Comparison of ENCODE assay signal across 20 cellular contexts in the genomic region with DNA sequence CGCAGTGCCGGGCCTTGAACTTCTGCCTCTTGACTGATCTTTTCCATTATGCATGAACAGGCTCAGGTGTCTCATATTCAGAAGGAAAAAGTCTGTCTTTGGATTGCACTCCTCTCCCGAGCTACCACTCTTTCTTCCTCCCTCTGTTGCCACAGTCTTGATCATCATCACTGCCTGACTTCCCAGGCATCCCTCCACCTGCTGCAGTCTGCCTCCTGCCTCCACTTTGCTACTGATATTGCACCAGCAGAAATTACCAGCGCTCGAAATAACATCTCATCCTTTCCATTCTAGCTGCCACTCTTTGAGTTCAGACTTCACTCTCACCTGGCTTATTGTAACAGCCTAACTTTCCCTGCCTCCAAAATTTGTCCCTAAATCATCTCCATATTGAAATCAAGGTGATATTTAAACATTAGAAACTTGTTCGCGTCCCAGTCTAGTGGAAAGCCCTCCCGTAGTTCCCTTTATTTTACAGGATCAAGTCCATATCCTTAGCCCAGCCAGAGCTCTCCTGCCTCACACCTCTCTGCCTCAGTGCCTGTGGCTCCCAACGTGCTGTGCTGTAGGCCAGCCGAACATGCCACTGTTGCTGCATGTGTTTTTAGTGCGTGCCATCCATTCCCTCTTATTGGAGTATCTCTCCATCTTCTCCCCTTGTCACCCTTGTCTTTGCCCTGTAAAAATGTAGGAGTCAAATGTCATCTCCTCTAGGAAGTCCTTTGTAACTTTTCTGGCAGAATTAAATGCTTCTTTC. TPM values are rescaled to one million over a fixed set of nuclear protein-coding genes. Genes with fewer than 3 reads are reported as not detected.
DNase-seq lines count a peak whose midpoint lies in the region; ATAC-seq lines count a peak whose summit lies in the region.
"Had no signal": no experiment of that assay in that cellular context is flagged by ENCODE, and none has a peak within 500 bp of the region (broad histone marks: within the 10 kb centered on the region; RNA-seq: fewer than 3 reads in every experiment).

No MANE protein-coding gene starts in this region.

- no peaks in the 10 kb centered on the region for H3K9me3 Mint-ChIP-seq in activated T-cell treated with anti-CD3 and anti-CD28 coated beads, Interleukin-2, amount 50 U/mL, for 24 hours
- H3K9me3 Mint-ChIP-seq in activated T-cell treated with anti-CD3 and anti-CD28 coated beads, Interleukin-2, amount 50 U/mL, for 4 hours: no peaks in the 10 kb centered on the region
- no peaks in the 10 kb centered on the region for H3K9me3 Mint-ChIP-seq in T-cell
- H3K9me3 Mint-ChIP-seq in effector memory CD8-positive, alpha-beta T cell: no peaks in the 10 kb centered on the region
- H3K9me3 Mint-ChIP-seq in stimulated activated effector memory CD8-positive, alpha-beta T cell treated with anti-CD3 and anti-CD28 coated beads, Interleukin-12 subunit alpha, Interleukin-12 subunit beta, amount 100 ng/mL, for 72 hours: no peaks in the 10 kb centered on the region
- H3K9me3 Mint-ChIP-seq: T-helper 1 cell treated with Interleukin-12 subunit alpha and Interleukin-12 subunit beta and Interleukin-4 antibody, amounts not matched to agents 30 μg/mL and 1 μg/mL, for 36 hours had no signal

- H3K27ac Mint-ChIP-seq in activated T-cell treated with anti-CD3 and anti-CD28 coated beads, Interleukin-2, amount 50 U/mL, for 24 hours: peak overlapping the region; percentile 89
- H3K27ac Mint-ChIP-seq in T-cell: peak overlapping the region; percentile 29 to 60
- peak overlapping the region; percentile 72 to 77 for H3K27ac Mint-ChIP-seq in effector memory CD8-positive, alpha-beta T cell
- peak overlapping the region; percentile 73 for H3K27ac Mint-ChIP-seq in stimulated activated effector memory CD8-positive, alpha-beta T cell treated with anti-CD3 and anti-CD28 coated beads, Interleukin-12 subunit alpha, Interleukin-12 subunit beta, amount 100 ng/mL, for 72 hours
- H3K27ac Mint-ChIP-seq: T-helper 1 cell treated with Interleukin-12 subunit alpha and Interleukin-12 subunit beta and Interleukin-4 antibody, amounts not matched to agents 30 μg/mL and 1 μg/mL, for 36 hours had no signal

- CTCF ChIA-PET in T-cell (lab: Charles Lee): no interaction called here

- no peak for DNase-seq in activated T-cell treated with anti-CD3 and anti-CD28 coated beads, Interleukin-2, amount 50 U/mL, for 24 hours
- no peak for DNase-seq in activated T-cell treated with anti-CD3 and anti-CD28 coated beads, Interleukin-2, amount 50 U/mL, for 4 hours
- DNase-seq in T-cell (no peak), LoVo (ENCODE audit: low spot score) (no peak)
- DNase-seq in effector memory CD8-positive, alpha-beta T cell: no peak
- no peak for DNase-seq in stimulated activated effector memory CD8-positive, alpha-beta T cell treated with anti-CD3 and anti-CD28 coated beads, Interleukin-12 subunit alpha, Interleukin-12 subunit beta, amount 100 ng/mL, for 72 hours (ENCODE audit: low spot score in 2 of 2)
- DNase-seq: ACHN; activated CD4-positive, alpha-beta T cell treated with anti-CD3 and anti-CD28 coated beads for 4 hours; cortex of kidney; gastrocnemius medialis; Karpas-422; left lung; NCI-H1417; NCI-H226; NK-92 treated with Interleukin-12 subunit alpha and Interleukin-12 subunit beta, amount 100 ng/mL, for 24 hours; posterior cingulate gyrus; upper lobe of right lung had no signal

- H3K4me1 Mint-ChIP-seq in activated T-cell treated with anti-CD3 and anti-CD28 coated beads, Interleukin-2, amount 50 U/mL, for 24 hours (ENCODE audit: low read depth): peaks cover 5% of the 10 kb centered on the region
- no peaks in the 10 kb centered on the region for H3K4me1 Mint-ChIP-seq in activated T-cell treated with anti-CD3 and anti-CD28 coated beads, Interleukin-2, amount 50 U/mL, for 4 hours (ENCODE audit: low read depth)
- peaks cover 0 to 11% (median 0%) of the 10 kb centered on the region in 3 donors for H3K4me1 Mint-ChIP-seq in T-cell
- peaks cover 0 to 7% of the 10 kb centered on the region in 2 donors for H3K4me1 Mint-ChIP-seq in effector memory CD8-positive, alpha-beta T cell (ENCODE audit: low read depth in 2 of 2)
- peaks cover 26% of the 10 kb centered on the region for H3K4me1 Mint-ChIP-seq in stimulated activated effector memory CD8-positive, alpha-beta T cell treated with anti-CD3 and anti-CD28 coated beads, Interleukin-12 subunit alpha, Interleukin-12 subunit beta, amount 100 ng/mL, for 72 hours

- no peaks in the 10 kb centered on the region for H3K27me3 Mint-ChIP-seq in activated T-cell treated with anti-CD3 and anti-CD28 coated beads, Interleukin-2, amount 50 U/mL, for 24 hours
- H3K27me3 Mint-ChIP-seq in activated T-cell treated with anti-CD3 and anti-CD28 coated beads, Interleukin-2, amount 50 U/mL, for 4 hours (ENCODE audit: low read depth): no peaks in the 10 kb centered on the region
- H3K27me3 Mint-ChIP-seq in T-cell: no peaks in the 10 kb centered on the region
- H3K27me3 Mint-ChIP-seq in effector memory CD8-positive, alpha-beta T cell: no peaks in the 10 kb centered on the region

- peaks cover 90% of the 10 kb centered on the region for H3K36me3 Mint-ChIP-seq in activated T-cell treated with anti-CD3 and anti-CD28 coated beads, Interleukin-2, amount 50 U/mL, for 24 hours (ENCODE audit: low read depth)
- H3K36me3 Mint-ChIP-seq in activated T-cell treated with anti-CD3 and anti-CD28 coated beads, Interleukin-2, amount 50 U/mL, for 4 hours (ENCODE audit: insufficient read depth): peaks cover 54% of the 10 kb centered on the region
- peaks cover 59% of the 10 kb centered on the region for H3K36me3 Mint-ChIP-seq in T-cell
- peaks cover 91% of the 10 kb centered on the region for H3K36me3 Mint-ChIP-seq in effector memory CD8-positive, alpha-beta T cell (ENCODE audit: insufficient read depth)
- H3K36me3 Mint-ChIP-seq in stimulated activated effector memory CD8-positive, alpha-beta T cell treated with anti-CD3 and anti-CD28 coated beads, Interleukin-12 subunit alpha, Interleukin-12 subunit beta, amount 100 ng/mL, for 72 hours: no peaks in the 10 kb centered on the region

- H3K4me3 Mint-ChIP-seq in activated T-cell treated with anti-CD3 and anti-CD28 coated beads, Interleukin-2, amount 50 U/mL, for 24 hours: no peak overlapping the region
- H3K4me3 Mint-ChIP-seq in activated T-cell treated with anti-CD3 and anti-CD28 coated beads, Interleukin-2, amount 50 U/mL, for 4 hours: no peak overlapping the region
- no peak overlapping the region for H3K4me3 Mint-ChIP-seq in T-cell
- H3K4me3 Mint-ChIP-seq in effector memory CD8-positive, alpha-beta T cell: no peak overlapping the region
- no peak overlapping the region for H3K4me3 Mint-ChIP-seq in stimulated activated effector memory CD8-positive, alpha-beta T cell treated with anti-CD3 and anti-CD28 coated beads, Interleukin-12 subunit alpha, Interleukin-12 subunit beta, amount 100 ng/mL, for 72 hours
- H3K4me3 Mint-ChIP-seq: T-helper 1 cell treated with Interleukin-12 subunit alpha and Interleukin-12 subunit beta and Interleukin-4 antibody, amounts not matched to agents 30 μg/mL and 1 μg/mL, for 36 hours had no signal

- no peak for ATAC-seq in activated T-cell treated with anti-CD3 and anti-CD28 coated beads, Interleukin-2, amount 50 U/mL, for 4 hours
- ATAC-seq in T-cell (replicated peaks in 1 of 4) (no peak), GM19455 (IDR thresholded peaks at IDR 0.05; ENCODE audit: unreplicated experiment) (no peak), HG03457 (IDR thresholded peaks at IDR 0.05; ENCODE audit: unreplicated experiment) (no peak)
- ATAC-seq in effector memory CD8-positive, alpha-beta T cell (replicated peaks): no peak
- ATAC-seq in stimulated activated effector memory CD8-positive, alpha-beta T cell treated with anti-CD3 and anti-CD28 coated beads, Interleukin-12 subunit alpha, Interleukin-12 subunit beta, amount 100 ng/mL, for 72 hours: no peak
- ATAC-seq: gastrocnemius medialis, left lung, upper lobe of right lung had no signal

- POLR2A ChIA-PET in T-cell (lab: Charles Lee): no interaction called here

RNA-seq across cellular contexts. Expression of gene NUP88, which starts 39.9 kb away (rescaled TPM):
- 100 to 1,000 TPM; 171 to 184 (median 180) TPM for total RNA-seq in activated T-cell treated with anti-CD3 and anti-CD28 coated beads, Interleukin-2, amount 50 U/mL, for 4 hours
- total RNA-seq in T-cell: 100 to 1,000 TPM in 2 of 5 donors, 10 to 100 TPM in 3; 88.2 to 124 (median 99.7) TPM

RNA-seq across cellular contexts. Expression of gene RPAIN, which starts 40.5 kb away (rescaled TPM):
- 10 to 100 TPM; 68.5 to 81.5 (median 76.2) TPM for total RNA-seq in activated T-cell treated with anti-CD3 and anti-CD28 coated beads, Interleukin-2, amount 50 U/mL, for 4 hours
- total RNA-seq in T-cell: 10 to 100 TPM; 61.5 to 81.0 (median 67.7) TPM

RNA-seq across cellular contexts. Expression of gene C1QBP, which starts 59.4 kb away (rescaled TPM):
- 100 to 1,000 TPM; 663 to 755 (median 712) TPM for total RNA-seq in activated T-cell treated with anti-CD3 and anti-CD28 coated beads, Interleukin-2, amount 50 U/mL, for 4 hours
- 100 to 1,000 TPM in 2 of 5 donors, 10 to 100 TPM in 3; 60.1 to 102 (median 93.5) TPM for total RNA-seq in T-cell

Comparison
In these comparisons a context has a peak if more than half of its experiments do, and no peak if none do; other contexts are left out.
1. RNA of gene C1QBP, which starts 59.4 kb away (total RNA-seq): 663 to 755 TPM in activated T-cell treated with anti-CD3 and anti-CD28 coated beads, Interleukin-2, amount 50 U/mL, for 4 hours; 60.1 to 102 TPM in T-cell; every median in the first group is over 4 times any median in the second.
2. Peak in every context shown above with its lines, with median percentiles within 50 percentile points of each other: H3K27ac Mint-ChIP-seq.